Comparison of ENCODE assay signal across 21 cellular contexts in the genomic region with DNA sequence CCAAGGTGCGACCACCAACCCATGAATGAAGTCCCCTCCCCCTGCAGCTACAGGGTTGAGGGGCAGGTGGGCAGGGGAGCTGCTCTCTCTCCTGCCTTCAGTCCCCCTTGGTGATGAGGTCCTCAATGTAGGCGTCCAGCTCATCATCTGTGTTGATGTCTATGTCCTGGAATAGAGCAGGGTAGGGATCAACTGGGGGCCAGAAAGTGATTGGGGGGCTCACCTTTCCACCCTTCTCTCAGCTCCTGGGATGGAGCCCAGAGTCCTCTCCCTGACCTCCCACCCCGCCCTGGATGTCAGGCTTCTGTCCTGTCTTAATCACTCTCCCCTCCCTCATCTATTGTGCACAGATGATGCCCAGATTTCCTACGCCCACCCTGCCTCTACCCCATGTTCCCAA.
"Had no signal": no experiment of that assay in that cellular context is flagged by ENCODE, and none has a peak within 500 bp of the region (broad histone marks: within the 10 kb centered on the region; RNA-seq: fewer than 3 reads in every experiment).

No MANE protein-coding gene starts in this region.

- H3K4me3 ChIP-seq: body of pancreas, cardiac muscle cell, heart right ventricle, lung, ovary, psoas muscle, right atrium auricular region, stomach, suprapubic skin, transverse colon, uterus had no signal

- H3K27me3 ChIP-seq: body of pancreas, cardiac muscle cell, heart right ventricle, ovary, right atrium auricular region, stomach, suprapubic skin, transverse colon, uterus had no signal

- H3K4me3 Mint-ChIP-seq: activated B cell treated with CpG ODN at 0.5 μM for 24 hours; activated CD4-positive, alpha-beta memory T cell treated with anti-CD3 and anti-CD28 coated beads for 36 hours; activated naive CD4-positive, alpha-beta T cell treated with anti-CD3 and anti-CD28 coated beads for 36 hours; activated T-cell treated with anti-CD3 and anti-CD28 coated beads, Interleukin-2, amount 50 U/mL, for 24 hours; natural killer cell had no signal

- H3K9me3 ChIP-seq: body of pancreas, heart right ventricle, ovary, psoas muscle, right atrium auricular region, stomach, suprapubic skin, transverse colon, uterus had no signal

- H3K9me3 Mint-ChIP-seq: activated B cell treated with CpG ODN at 0.5 μM for 24 hours; activated CD4-positive, alpha-beta memory T cell treated with anti-CD3 and anti-CD28 coated beads for 36 hours; activated T-cell treated with anti-CD3 and anti-CD28 coated beads, Interleukin-2, amount 50 U/mL, for 24 hours; natural killer cell had no signal

- H3K4me1 ChIP-seq: psoas muscle, right atrium auricular region, transverse colon, uterus had no signal

- H3K27ac ChIP-seq: body of pancreas, cardiac muscle cell, heart right ventricle, ovary, psoas muscle, right atrium auricular region, stomach, suprapubic skin, transverse colon, uterus had no signal

- ATAC-seq: body of pancreas, heart right ventricle, left lobe of liver, natural killer cell, psoas muscle had no signal

- DNase-seq: activated B cell treated with CpG ODN at 0.5 μM for 24 hours; activated CD4-positive, alpha-beta memory T cell treated with anti-CD3 and anti-CD28 coated beads for 36 hours; activated CD4-positive, alpha-beta T cell treated with anti-CD3 and anti-CD28 coated beads for 48 hours; activated naive CD4-positive, alpha-beta T cell treated with anti-CD3 and anti-CD28 coated beads for 36 hours; activated T-cell treated with anti-CD3 and anti-CD28 coated beads, Interleukin-2, amount 50 U/mL, for 24 hours; anterior cingulate cortex; body of pancreas; heart right ventricle; natural killer cell; ovary; psoas muscle; stimulated activated CD4-positive, alpha-beta T cell treated with anti-CD3 and anti-CD28 coated beads, Interleukin-4, amount 100 ng/mL, for 24 hours; stomach; T1000; transverse colon; uterus had no signal

- H3K27ac Mint-ChIP-seq: activated B cell treated with CpG ODN at 0.5 μM for 24 hours; activated naive CD4-positive, alpha-beta T cell treated with anti-CD3 and anti-CD28 coated beads for 36 hours; natural killer cell had no signal

- H3K36me3 ChIP-seq: ovary, uterus had no signal

- H3K27me3 Mint-ChIP-seq: activated B cell treated with CpG ODN at 0.5 μM for 24 hours; activated CD4-positive, alpha-beta memory T cell treated with anti-CD3 and anti-CD28 coated beads for 36 hours; activated T-cell treated with anti-CD3 and anti-CD28 coated beads, Interleukin-2, amount 50 U/mL, for 24 hours had no signal
